15 cellular contexts compared by ENCODE assay signal in genomic region chr20:32132911-32133549, GRCh38.
DNase-seq lines count a peak whose midpoint lies in the region; ATAC-seq and TF ChIP-seq lines count a peak whose summit lies in the region.
"Had no signal": no experiment of that assay in that cellular context is flagged by ENCODE, and none has a peak within 500 bp of the region (broad histone marks: within the 10 kb centered on the region; RNA-seq: fewer than 3 reads in every experiment).

No MANE protein-coding gene starts in this region.

- in situ Hi-C loops in GM13976 (cut with MboI; ENCODE audit: low sequenced_read_pairs, unreplicated experiment), result no loop called here

- DNase-seq in GM13976 (ENCODE audit: low spot score), result peak; percentile 60
- no peak for DNase-seq in ecto neural progenitor cell (ENCODE audit: low spot score)
- DNase-seq in DMS79 (lab: John Stamatoyannopoulos, UW), result no peak
- DNase-seq in iPS-NIHi11 (ENCODE audit: low spot score), result no peak
- no peak for DNase-seq in stimulated activated naive CD8-positive, alpha-beta T cell treated with anti-CD3 and anti-CD28 coated beads, Interleukin-15, Interleukin-2, amounts not matched to agents 100 U/mL and 50 U/mL, for 24 hours
- DNase-seq: AML-193, amniotic stem cell, foreskin melanocyte, GOT3, left cardiac atrium, natural killer cell, transverse colon had no signal

- no peak for TF ChIP-seq CTCF in GM13976 (IDR thresholded peaks at IDR 0.05; ENCODE audit: borderline replicate concordance, control extremely low read depth, extremely low read depth, insufficient read depth, missing control alignments)

- ATAC-seq in GM19438 (IDR thresholded peaks at IDR 0.05; ENCODE audit: low read depth, unreplicated experiment) (peak; percentile 78), HG02798 (IDR thresholded peaks at IDR 0.05; ENCODE audit: poor library complexity, unreplicated experiment) (peak; percentile 93), HG03521 (IDR thresholded peaks at IDR 0.05; ENCODE audit: unreplicated experiment) (peak; percentile 75)
- ATAC-seq in stimulated activated naive CD8-positive, alpha-beta T cell treated with anti-CD3 and anti-CD28 coated beads, Interleukin-15, Interleukin-2, amounts not matched to agents 100 U/mL and 50 U/mL, for 24 hours, result no peak
- ATAC-seq: left cardiac atrium, natural killer cell had no signal
